ENCODE assay signal across 28 cellular contexts in genomic region chr11:44771252-44771734, GRCh38.
"Had no signal": no experiment of that assay in that cellular context is flagged by ENCODE, and none has a peak within 500 bp of the region (broad histone marks: within the 10 kb centered on the region; RNA-seq: fewer than 3 reads in every experiment).

No MANE protein-coding gene starts in this region.

- H3K4me3 Mint-ChIP-seq: naive thymus-derived CD4-positive, alpha-beta T cell; natural killer cell; nephron; neural crest cell; stimulated activated memory B cell treated with anti-CD40 and anti-IgM and Interleukin-4, amounts not matched to agents 10 μg/mL and 1 μg/mL and 100 μg/mL, for 72 hours; stimulated activated naive CD8-positive, alpha-beta T cell treated with anti-CD3 and anti-CD28 coated beads, Interleukin-15, amount 100 ng/mL, for 72 hours had no signal

- H3K27ac ChIP-seq: neutrophil, pancreas, prostate gland, right lobe of liver, spleen, thoracic aorta, thyroid gland, tibial nerve, upper lobe of left lung, vagina had no signal

- H3K27me3 ChIP-seq: pancreas, right lobe of liver, spleen, thyroid gland, tibial nerve, upper lobe of left lung, vagina had no signal

- H3K36me3 Mint-ChIP-seq: natural killer cell had no signal

- H3K4me2 ChIP-seq: smooth muscle cell had no signal

- DNase-seq: naive thymus-derived CD4-positive, alpha-beta T cell; natural killer cell; nucleus accumbens; right cardiac atrium; right lobe of liver; spleen; stimulated activated CD4-positive, alpha-beta T cell treated with anti-CD3 and anti-CD28 coated beads, Interleukin-12 subunit alpha, Interleukin-12 subunit beta, amount 100 ng/mL, for 4 hours; stimulated activated CD4-positive, alpha-beta T cell treated with anti-CD3 and anti-CD28 coated beads, Interleukin-1b, Interleukin-23, amount 100 ng/mL, for 48 hours; stimulated activated CD4-positive, alpha-beta T cell treated with anti-CD3 and anti-CD28 coated beads, Interleukin-4, amount 100 ng/mL, for 1 hour; stimulated activated CD4-positive, alpha-beta T cell treated with anti-CD3 and anti-CD28 coated beads, Interleukin-4, amount 100 ng/mL, for 4 hours; stimulated activated CD8-positive, alpha-beta memory T cell treated with anti-CD3 and anti-CD28 coated beads, Interleukin-4, amount 100 ng/mL, for 48 hours; stimulated activated naive CD4-positive, alpha-beta T cell; stimulated activated naive CD8-positive, alpha-beta T cell treated with anti-CD3 and anti-CD28 coated beads, Interleukin-15, amount 100 ng/mL, for 72 hours; stimulated activated naive CD8-positive, alpha-beta T cell treated with anti-CD3 and anti-CD28 coated beads, Interleukin-15, Interleukin-2, amounts not matched to agents 100 U/mL and 50 U/mL, for 24 hours; thyroid gland; trophoblast cell; upper lobe of left lung had no signal

- H3K4me3 ChIP-seq: pancreas, prostate gland, right lobe of liver, skin epidermis, smooth muscle cell, spleen, thoracic aorta, thyroid gland, tibial nerve, upper lobe of left lung, vagina had no signal

- H3K4me1 ChIP-seq: pancreas, prostate gland, right lobe of liver had no signal

- ATAC-seq: naive thymus-derived CD4-positive, alpha-beta T cell; natural killer cell; pancreas; right cardiac atrium; right lobe of liver; stimulated activated memory B cell treated with anti-CD40 and anti-IgM and Interleukin-4, amounts not matched to agents 10 μg/mL and 1 μg/mL and 100 μg/mL, for 72 hours; stimulated activated naive CD8-positive, alpha-beta T cell treated with anti-CD3 and anti-CD28 coated beads, Interleukin-15, amount 100 ng/mL, for 72 hours; stimulated activated naive CD8-positive, alpha-beta T cell treated with anti-CD3 and anti-CD28 coated beads, Interleukin-15, Interleukin-2, amounts not matched to agents 100 U/mL and 50 U/mL, for 24 hours had no signal

- H3K27me3 Mint-ChIP-seq: stimulated activated memory B cell treated with anti-CD40 and anti-IgM and Interleukin-4, amounts not matched to agents 10 μg/mL and 1 μg/mL and 100 μg/mL, for 72 hours had no signal

- H3K27ac Mint-ChIP-seq: natural killer cell; stimulated activated memory B cell treated with anti-CD40 and anti-IgM and Interleukin-4, amounts not matched to agents 10 μg/mL and 1 μg/mL and 100 μg/mL, for 72 hours; stimulated activated naive CD8-positive, alpha-beta T cell treated with anti-CD3 and anti-CD28 coated beads, Interleukin-15, amount 100 ng/mL, for 72 hours had no signal

- H3K4me1 Mint-ChIP-seq: natural killer cell; stimulated activated memory B cell treated with anti-CD40 and anti-IgM and Interleukin-4, amounts not matched to agents 10 μg/mL and 1 μg/mL and 100 μg/mL, for 72 hours; stimulated activated naive CD8-positive, alpha-beta T cell treated with anti-CD3 and anti-CD28 coated beads, Interleukin-15, amount 100 ng/mL, for 72 hours had no signal

- H3K36me3 ChIP-seq: neutrophil, pancreas, prostate gland, right lobe of liver, spleen, thoracic aorta, thyroid gland, upper lobe of left lung, vagina had no signal

- H3K9me3 Mint-ChIP-seq: natural killer cell; stimulated activated naive CD8-positive, alpha-beta T cell treated with anti-CD3 and anti-CD28 coated beads, Interleukin-15, amount 100 ng/mL, for 72 hours had no signal

- H3K9me3 ChIP-seq: neutrophil, pancreas, prostate gland, right lobe of liver, thoracic aorta, thyroid gland, upper lobe of left lung, vagina had no signal
